ENCODE assay signal across 19 cellular contexts in the genomic region with DNA sequence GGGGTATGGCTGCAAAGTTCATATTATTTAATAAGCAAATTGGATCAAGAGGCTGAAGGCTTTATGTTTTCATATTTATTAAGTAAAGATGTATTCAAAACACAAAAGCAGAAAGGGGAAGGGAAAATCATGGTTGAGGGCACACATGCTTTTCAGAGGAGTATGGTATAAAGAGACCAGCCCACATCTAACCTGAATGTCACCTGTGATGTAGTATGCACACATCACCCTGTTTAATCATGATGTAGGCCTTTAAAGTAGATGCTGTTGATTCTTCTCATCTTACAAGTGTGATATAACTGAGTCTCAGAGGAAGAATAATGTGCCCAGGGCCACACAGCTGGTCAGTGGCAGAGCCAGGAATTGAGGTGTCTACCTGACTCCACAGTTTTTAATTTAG.
"Had no signal": no experiment of that assay in that cellular context is flagged by ENCODE, and none has a peak within 500 bp of the region (broad histone marks: within the 10 kb centered on the region; RNA-seq: fewer than 3 reads in every experiment).

No MANE protein-coding gene starts in this region.

- H3K36me3 ChIP-seq: neutrophil, suprapubic skin, thyroid gland, upper lobe of left lung, uterus had no signal

- H3K4me1 ChIP-seq: upper lobe of left lung, uterus had no signal

- DNase-seq: effector CD4-positive, alpha-beta T cell; endodermal cell; erythroblast; foreskin keratinocyte; heart left ventricle; hippocampal formation; left colon; mesendoderm; naive thymus-derived CD4-positive, alpha-beta T cell; right cardiac atrium; small intestine; stimulated activated CD4-positive, alpha-beta T cell treated with anti-CD3 and anti-CD28 coated beads, Interleukin-12 subunit alpha, Interleukin-12 subunit beta, amount 100 ng/mL, for 4 hours; stimulated activated naive CD8-positive, alpha-beta T cell treated with anti-CD3 and anti-CD28 coated beads, Interleukin-15, Interleukin-2, amounts not matched to agents 100 U/mL and 50 U/mL, for 24 hours; thyroid gland; upper lobe of left lung; uterus had no signal

- H3K9me3 ChIP-seq: neutrophil, suprapubic skin, thyroid gland, upper lobe of left lung, uterus had no signal

- H3K27me3 ChIP-seq: foreskin keratinocyte, heart left ventricle, neutrophil, suprapubic skin, thyroid gland, upper lobe of left lung, uterus had no signal

- ATAC-seq: foreskin keratinocyte; heart left ventricle; left colon; naive thymus-derived CD4-positive, alpha-beta T cell; right cardiac atrium; stimulated activated naive CD8-positive, alpha-beta T cell treated with anti-CD3 and anti-CD28 coated beads, Interleukin-15, Interleukin-2, amounts not matched to agents 100 U/mL and 50 U/mL, for 24 hours had no signal

- H3K4me1 Mint-ChIP-seq: naive thymus-derived CD4-positive, alpha-beta T cell had no signal

- H3K9me3 Mint-ChIP-seq: endodermal cell had no signal

- H3K4me3 Mint-ChIP-seq: endodermal cell; naive thymus-derived CD4-positive, alpha-beta T cell had no signal

- H3K27ac ChIP-seq: coronary artery, foreskin keratinocyte, heart left ventricle, neutrophil, suprapubic skin, thyroid gland, upper lobe of left lung, uterus had no signal

- H3K27ac Mint-ChIP-seq: naive thymus-derived CD4-positive, alpha-beta T cell had no signal

- H3K4me3 ChIP-seq: coronary artery, heart left ventricle, suprapubic skin, thyroid gland, upper lobe of left lung, uterus had no signal
